ENCODE assay signal across 8 cellular contexts in the genomic region with DNA sequence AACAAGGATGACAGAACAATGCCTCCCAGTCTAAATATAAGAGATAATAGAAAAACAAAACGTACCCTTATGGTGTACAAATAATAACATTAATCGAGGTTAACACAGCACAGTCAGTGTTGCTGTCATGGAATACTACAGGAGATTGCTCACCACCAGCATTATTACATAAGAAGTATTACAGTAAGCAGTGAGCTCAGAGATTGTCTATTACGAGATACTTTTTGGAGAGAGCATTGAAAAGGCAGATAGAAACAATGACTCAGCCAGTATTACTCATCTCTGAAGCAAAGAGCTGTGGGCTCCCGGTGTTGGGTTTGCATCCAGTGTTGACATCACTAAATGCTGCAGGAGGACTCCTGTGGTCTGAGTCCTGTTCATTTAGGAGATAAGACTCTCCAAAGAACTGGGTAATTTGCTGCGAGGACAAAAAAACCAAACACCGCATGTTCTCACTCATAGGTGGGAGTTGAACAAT.
A peak's percentile ranks its signal among the peaks of the same experiment; 100 is the strongest.
DNase-seq lines count a peak whose midpoint lies in the region; ATAC-seq, FAIRE-seq and TF ChIP-seq lines count a peak whose summit lies in the region.

No MANE protein-coding gene starts in this region.

- H3K27ac ChIP-seq in body of pancreas (no peak overlapping the region), esophagus muscularis mucosa (replicated peaks in 1 of 4) (no peak overlapping the region)

- H3K27me3 ChIP-seq in body of pancreas (no peaks in the 10 kb centered on the region), esophagus muscularis mucosa (no peaks in the 10 kb centered on the region)

- TF ChIP-seq POLR2A in body of pancreas (IDR thresholded peaks at IDR 0.05) (no peak), GM12891 (IDR thresholded peaks at IDR 0.05; ENCODE audit: low read depth, low read length) (no peak), esophagus muscularis mucosa (IDR thresholded peaks at IDR 0.05; ENCODE audit: low read depth) (no peak)

- peaks cover 7% of the 10 kb centered on the region for H3K4me1 ChIP-seq in body of pancreas
- H3K4me1 ChIP-seq in esophagus muscularis mucosa = peaks cover 0 to 6% (median 0%) of the 10 kb centered on the region in 4 donors

- H3K9me3 ChIP-seq in body of pancreas (no peaks in the 10 kb centered on the region), esophagus muscularis mucosa (no peaks in the 10 kb centered on the region)

- no peak for FAIRE-seq in GM12891 (lab: Jason Lieb, UNC)

- no peaks in the 10 kb centered on the region for H3K36me3 ChIP-seq in body of pancreas (replicated peaks in 1 of 2; ENCODE audit: insufficient read depth in 1 of 2, low read depth in 2 of 2)
- no peaks in the 10 kb centered on the region for H3K36me3 ChIP-seq in esophagus muscularis mucosa

- TF ChIP-seq EP300 in esophagus muscularis mucosa (IDR thresholded peaks at IDR 0.05) = no peak

- intact Hi-C loops in body of pancreas (cut with DNase I) = no loop called here
- intact Hi-C loops in esophagus muscularis mucosa (cut with DNase I) = no loop called here

- ATAC-seq in GM21390 (IDR thresholded peaks at IDR 0.05; ENCODE audit: unreplicated experiment) = peak; percentile 51
- peak; percentile 47 for ATAC-seq in body of pancreas
- peak; percentile 98 for ATAC-seq in omental fat pad (ENCODE audit: low FRiP score)

- WGBS in body of pancreas, 2 donors = 38 to 43% methylated on average over 6 of the region's 6 CpGs
- WGBS in esophagus muscularis mucosa = 49% methylated on average over 6 of the region's 6 CpGs

- TF ChIP-seq CTCF in body of pancreas (IDR thresholded peaks at IDR 0.05) (no peak), omental fat pad (IDR thresholded peaks at IDR 0.05) (no peak), esophagus muscularis mucosa (IDR thresholded peaks at IDR 0.05) (no peak)

- no peak overlapping the region for H3K4me3 ChIP-seq in body of pancreas
- H3K4me3 ChIP-seq in esophagus muscularis mucosa = no peak overlapping the region

- peak; percentile 27 for DNase-seq in ELR (ENCODE audit: low read depth)
- DNase-seq in HK-2 (ENCODE audit: unreplicated experiment) = peak; percentile 21
- DNase-seq in body of pancreas = peak in 3 of 4 donors; percentile 11 to 43 (median 19)
- DNase-seq in omental fat pad (ENCODE audit: low spot score) = no peak
- DNase-seq in NCI-H187 treated with DMSO at 0.1 percent for 48 hours (lab: John Stamatoyannopoulos, UW) = no peak
- no peak for DNase-seq in GM12891 (ENCODE audit: insufficient read length, low spot score)
- DNase-seq in esophagus muscularis mucosa (ENCODE audit: extremely low spot score) = no peak

TF ChIP-seq in GM12891, 5 proteins besides CTCF, POLR2A, EP300 and RAD21:
- TF ChIP-seq SPI1 (IDR thresholded peaks at IDR 0.05; ENCODE audit: low read depth, low read length) (no peak), POLR2AphosphoS5 (IDR thresholded peaks at IDR 0.05; ENCODE audit: low read depth, low read length) (no peak), POU2F2 (IDR thresholded peaks at IDR 0.05; ENCODE audit: low read depth, low read length) (no peak), PAX5 (IDR thresholded peaks at IDR 0.05; ENCODE audit: insufficient read depth, low read length, severe bottlenecking) (no peak), TAF1 (IDR thresholded peaks at IDR 0.05; ENCODE audit: low read depth, low read length) (no peak)

Comparison
In these comparisons a context has a peak if more than half of its experiments do, and no peak if none do; other contexts are left out.
1. DNase-seq: peak in ELR (single experiment), HK-2 (single experiment) and body of pancreas (3 of 4); none in omental fat pad (single experiment), NCI-H187 treated with DMSO at 0.1 percent for 48 hours (single experiment), GM12891 (single experiment) and esophagus muscularis mucosa (single experiment).
2. ATAC-seq: peak in every context shown above with its lines; median percentile 98 in omental fat pad; 51 in GM21390; 47 in body of pancreas.